In the genomic region with DNA sequence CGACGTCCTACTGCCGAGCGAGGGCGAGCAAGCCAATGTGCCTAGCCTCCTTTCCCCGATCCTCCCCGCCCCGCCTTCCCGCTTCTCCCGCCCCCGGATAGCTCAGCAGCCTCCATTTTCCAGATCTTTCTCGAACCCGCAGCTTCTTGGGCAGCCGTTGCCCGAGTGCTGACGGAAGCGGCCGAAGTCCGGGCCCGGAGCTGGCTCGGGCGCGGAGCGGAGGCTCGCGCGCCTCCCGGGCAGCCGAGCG, we compare ENCODE assay signal across 8 cellular contexts. TPM values are rescaled to one million over a fixed set of nuclear protein-coding genes. Genes with fewer than 3 reads are reported as not detected.
DNase-seq lines count a peak whose midpoint lies in the region; ATAC-seq and TF ChIP-seq lines count a peak whose summit lies in the region.

No MANE protein-coding gene starts in this region.

- H3K4me1 ChIP-seq in HAP-1 (peaks cover 22% of the 10 kb centered on the region), fibroblast of lung (ENCODE audit: control insufficient read depth, extremely low read depth, insufficient read depth, low read length) (peaks cover 3% of the 10 kb centered on the region), transverse colon (peaks cover 0 to 14% (median 1%) of the 10 kb centered on the region in 4 donors)

- CTCF ChIA-PET in activated naive CD4-positive, alpha-beta T cell treated with anti-CD3 and anti-CD28 coated beads for 36 hours (lab: Charles Lee): interaction anchor here (0.6 kb wide), 1 partner anchor 19 kb away, joined by 3 read pairs; no protein-coding TSS in a partner anchor
- CTCF ChIA-PET in WTC11 (lab: Charles Lee): interaction anchor here (0.5 to 1.9 kb wide), 10 partner anchors 49 to 580 kb away, joined by 3 to 10 read pairs (median 3); a partner anchor contains a TSS

- peak overlapping the region; percentile 85 for H2AFZ ChIP-seq in fibroblast of lung (ENCODE audit: low read length)

- peaks cover 17% of the 10 kb centered on the region for H3K4me1 Mint-ChIP-seq in activated naive CD4-positive, alpha-beta T cell treated with anti-CD3 and anti-CD28 coated beads for 36 hours (ENCODE audit: low read depth)
- peaks cover 33% of the 10 kb centered on the region for H3K4me1 Mint-ChIP-seq in WTC11
- peaks cover 17 to 22% (median 19%) of the 10 kb centered on the region in 3 donors for H3K4me1 Mint-ChIP-seq in naive B cell

- H3K79me2 ChIP-seq in fibroblast of lung (ENCODE audit: control insufficient read depth, insufficient read depth, low read length): no peaks in the 10 kb centered on the region

- H3K27me3 ChIP-seq in HAP-1 (ENCODE audit: low read depth) (no peaks in the 10 kb centered on the region), MG63 (no peaks in the 10 kb centered on the region), fibroblast of lung (ENCODE audit: control insufficient read depth, insufficient read depth, low read length) (no peaks in the 10 kb centered on the region), transverse colon (peaks cover 12% of the 10 kb centered on the region)

- POLR2A ChIA-PET in WTC11 (lab: Charles Lee): interaction anchor here (0.5 to 3.1 kb wide), 5 partner anchors 99 to 631 kb away, joined by 3 to 16 read pairs (median 5); a partner anchor contains a TSS

- H3K36me3 Mint-ChIP-seq in activated naive CD4-positive, alpha-beta T cell treated with anti-CD3 and anti-CD28 coated beads for 36 hours (ENCODE audit: low read depth): no peaks in the 10 kb centered on the region
- H3K36me3 Mint-ChIP-seq in WTC11: no peaks in the 10 kb centered on the region
- H3K36me3 Mint-ChIP-seq in naive B cell: peaks cover 0 to 8% of the 10 kb centered on the region in 2 donors

- ATAC-seq in WTC11 (peak; percentile 94), naive B cell (ENCODE audit: low read depth in 2 of 2) (no peak)

- H3K27ac Mint-ChIP-seq in activated naive CD4-positive, alpha-beta T cell treated with anti-CD3 and anti-CD28 coated beads for 36 hours: no peak overlapping the region
- H3K27ac Mint-ChIP-seq in WTC11 (no peak overlapping the region), naive B cell (peak overlapping the region in 1 of 6 donors; percentile 90)

- no peak for DNase-seq in activated naive CD4-positive, alpha-beta T cell treated with anti-CD3 and anti-CD28 coated beads for 36 hours
- DNase-seq in activated naive CD4-positive, alpha-beta T cell treated with Interleukin-2 at 50 U/mL for 16 hours: no peak
- DNase-seq in HAP-1 (ENCODE audit: low spot score in 2 of 2) (peak in 1 of 2 experiments; percentile 90), MG63 (peak; percentile 78), WTC11 (ENCODE audit: low spot score) (peak; percentile 90), fibroblast of lung (ENCODE audit: low read depth in 2 of 2) (peak; percentile 78 to 85), naive B cell (no peak), transverse colon (peak; percentile 87)

- H3K4me3 ChIP-seq in HAP-1 (peak overlapping the region; percentile 75), MG63 (peak overlapping the region; percentile 62), fibroblast of lung (replicated peaks in 1 of 4; ENCODE audit: control extremely low read depth in 1 of 4, insufficient read depth in 1 of 4, low read depth in 3 of 4, low read length in 4 of 4) (peak overlapping the region; percentile 41 to 98 (median 83)), transverse colon (peak overlapping the region; percentile 45 to 79 (median 63))

- H3K4me3 Mint-ChIP-seq in activated naive CD4-positive, alpha-beta T cell treated with anti-CD3 and anti-CD28 coated beads for 36 hours: peak overlapping the region; percentile 86
- H3K4me3 Mint-ChIP-seq in WTC11: peak overlapping the region; percentile 94
- peak overlapping the region; percentile 60 to 98 (median 81) for H3K4me3 Mint-ChIP-seq in naive B cell

- in situ Hi-C loops in HAP-1 (cut with MboI; ENCODE audit: low sequenced_read_pairs): no loop called here
- in situ Hi-C loops in transverse colon (cut with MboI; ENCODE audit: low pct_ligation_motif_present in 1 of 4, low pct_unique_long_range_greater_than_20kb in 1 of 4, low sequenced_read_pairs in 3 of 4): no loop called here

- no peaks in the 10 kb centered on the region for H3K9me3 ChIP-seq in HAP-1
- no peaks in the 10 kb centered on the region for H3K9me3 ChIP-seq in MG63
- H3K9me3 ChIP-seq in fibroblast of lung (ENCODE audit: control insufficient read depth, insufficient read depth, low read depth, low read length): no peaks in the 10 kb centered on the region
- H3K9me3 ChIP-seq in transverse colon: no peaks in the 10 kb centered on the region

- H3K36me3 ChIP-seq in HAP-1 (replicated peaks): no peaks in the 10 kb centered on the region
- H3K36me3 ChIP-seq in MG63: no peaks in the 10 kb centered on the region
- no peaks in the 10 kb centered on the region for H3K36me3 ChIP-seq in fibroblast of lung (ENCODE audit: control insufficient read depth, insufficient read depth, low read length)
- H3K36me3 ChIP-seq in transverse colon: no peaks in the 10 kb centered on the region

- H3K27ac ChIP-seq in fibroblast of lung (ENCODE audit: insufficient read depth, low read length) (peak overlapping the region; percentile 78), transverse colon (peak overlapping the region; percentile 51 to 86 (median 80))

- peak overlapping the region; percentile 86 for H3K4me2 ChIP-seq in fibroblast of lung (ENCODE audit: extremely low read depth, insufficient read depth, low read length)

- 1% methylated on average over 30 of the region's 30 CpGs; no CpG with 5 or more reads in 1 of the 2 donors for WGBS in transverse colon (ENCODE audit: low coverage in 1 of 2), 2 donors

- H3K27me3 Mint-ChIP-seq in activated naive CD4-positive, alpha-beta T cell treated with anti-CD3 and anti-CD28 coated beads for 36 hours (ENCODE audit: low read depth): peaks cover 59% of the 10 kb centered on the region
- H3K27me3 Mint-ChIP-seq in WTC11 (ENCODE audit: low read depth) (peaks cover 56% of the 10 kb centered on the region), naive B cell (peaks cover 53 to 70% (median 54%) of the 10 kb centered on the region in 3 donors)

- no peak for TF ChIP-seq POLR2A in transverse colon (IDR thresholded peaks at IDR 0.05)

- H3K9me3 Mint-ChIP-seq in activated naive CD4-positive, alpha-beta T cell treated with anti-CD3 and anti-CD28 coated beads for 36 hours: no peaks in the 10 kb centered on the region
- no peaks in the 10 kb centered on the region for H3K9me3 Mint-ChIP-seq in WTC11
- H3K9me3 Mint-ChIP-seq in naive B cell: peaks cover 0 to 4% (median 2%) of the 10 kb centered on the region in 7 donors

- intact Hi-C loops in activated naive CD4-positive, alpha-beta T cell treated with anti-CD3 and anti-CD28 coated beads for 36 hours (cut with micrococcal nuclease): loop anchor here (1.0 to 5.0 kb wide), 8 partner anchors 98 to 1315 kb away; a partner anchor contains a TSS
- intact Hi-C loops in transverse colon (cut with DNase I; ENCODE audit: low total_unique reads): no loop called here

- H4K20me1 ChIP-seq in fibroblast of lung (ENCODE audit: control insufficient read depth, extremely low read depth, insufficient read depth, low read length): no peaks in the 10 kb centered on the region

- peak overlapping the region; percentile 83 for H3K9ac ChIP-seq in fibroblast of lung (ENCODE audit: insufficient read depth, low read length)

- TF ChIP-seq CTCF in WTC11 (IDR thresholded peaks at IDR 0.05) (no peak), fibroblast of lung (conservative IDR thresholded peaks at IDR 0.05 in 1 of 2, IDR thresholded peaks at IDR 0.05 in 1 of 2; ENCODE audit: low read depth in 1 of 2, low read length in 2 of 2) (no peak), transverse colon (IDR thresholded peaks at IDR 0.05) (no peak)

- no peak for TF ChIP-seq EP300 in transverse colon (IDR thresholded peaks at IDR 0.05; ENCODE audit: low read depth)

TF ChIP-seq in WTC11, 78 proteins besides CTCF, POLR2A, EP300 and RAD21 (continues in another document):
- TF ChIP-seq FOXK1 (CRISPR knock-in tag; IDR thresholded peaks at IDR 0.05): no peak
- TF ChIP-seq, protein P1, sequence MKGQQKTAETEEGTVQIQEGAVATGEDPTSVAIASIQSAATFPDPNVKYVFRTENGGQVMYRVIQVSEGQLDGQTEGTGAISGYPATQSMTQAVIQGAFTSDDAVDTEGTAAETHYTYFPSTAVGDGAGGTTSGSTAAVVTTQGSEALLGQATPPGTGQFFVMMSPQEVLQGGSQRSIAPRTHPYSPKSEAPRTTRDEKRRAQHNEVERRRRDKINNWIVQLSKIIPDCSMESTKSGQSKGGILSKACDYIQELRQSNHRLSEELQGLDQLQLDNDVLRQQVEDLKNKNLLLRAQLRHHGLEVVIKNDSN (CRISPR knock-in tag; IDR thresholded peaks at IDR 0.05): 0 out of 2 replicates have a peak, but pooled peaks have one; percentile 5
- no peak for TF ChIP-seq NR2C2 (CRISPR knock-in tag; IDR thresholded peaks at IDR 0.05)
- no peak for TF ChIP-seq ELF4 (CRISPR knock-in tag; IDR thresholded peaks at IDR 0.05; ENCODE audit: low read depth)

RNA-seq across cellular contexts. Expression of a gene that starts 0.2 kb away (rescaled TPM):
- 1 to 10 TPM; 2.6 to 2.8 TPM for total RNA-seq in activated naive CD4-positive, alpha-beta T cell treated with anti-CD3 and anti-CD28 coated beads for 36 hours
- total RNA-seq in MG63 (2014; rRNA removed; shearing (Covaris generic); ENCODE audit: low replicate concordance): 3.9 and 6.2 TPM in 2 replicates
- total RNA-seq in WTC11 (2021) (6.9 to 9.9 TPM (median 9.6 TPM) in 3 replicates), fibroblast of lung (8.5 and 10.1 TPM in 2 replicates), transverse colon (1 to 10 TPM; 1.5 to 3.8 (median 2.8) TPM)
- polyA plus RNA-seq in fibroblast of lung (3.9 and 9.9 TPM in 2 replicates), naive B cell (ENCODE audit: low read depth in 6 of 6) (under 1 TPM in 2 of 6 donors, not detected in 4; 0.05 TPM)
- polyA plus RNA-seq in fibroblast of lung (2012): 3.6 and 6.6 TPM in 2 replicates
- 2.1 and 5.6 TPM in 2 replicates for polyA minus RNA-seq in fibroblast of lung (ENCODE audit: low replicate concordance)

RNA-seq across cellular contexts. Expression of a gene that starts 51.8 kb away (rescaled TPM):
- not detected for total RNA-seq in activated naive CD4-positive, alpha-beta T cell treated with anti-CD3 and anti-CD28 coated beads for 36 hours
- not detected in 2 replicates for total RNA-seq in MG63 (2014; rRNA removed; shearing (Covaris generic); ENCODE audit: low replicate concordance)
- total RNA-seq in WTC11 (2021) (not detected in 3 replicates), fibroblast of lung (not detected in 2 replicates), transverse colon (not detected)
- polyA plus RNA-seq in fibroblast of lung (not detected in 2 replicates), naive B cell (ENCODE audit: low read depth in 6 of 6) (not detected)
- not detected in 2 replicates for polyA plus RNA-seq in fibroblast of lung (2012)
- polyA minus RNA-seq in fibroblast of lung (ENCODE audit: low replicate concordance): not detected in 2 replicates

Comparison
In these comparisons a context has a peak if more than half of its experiments do, and no peak if none do; other contexts are left out.
1. DNase-seq: peak in MG63 (single experiment), WTC11 (single experiment), fibroblast of lung (2 of 2) and transverse colon (single experiment); none in activated naive CD4-positive, alpha-beta T cell treated with anti-CD3 and anti-CD28 coated beads for 36 hours (single experiment), activated naive CD4-positive, alpha-beta T cell treated with Interleukin-2 at 50 U/mL for 16 hours (single experiment) and naive B cell (single experiment).
2. Peak in every context shown above with its lines, with median percentiles within 50 percentile points of each other: H3K4me3 Mint-ChIP-seq and H3K4me3 ChIP-seq.